In genomic region chr14:51638071-51638944, GRCh38 we compare ENCODE assay signal across 13 cellular contexts. TPM values are rescaled to one million over a fixed set of nuclear protein-coding genes. Genes with fewer than 3 reads are reported as not detected.
A peak's percentile ranks its signal among the peaks of the same experiment; 100 is the strongest.
DNase-seq lines count a peak whose midpoint lies in the region; ATAC-seq, FAIRE-seq and TF ChIP-seq lines count a peak whose summit lies in the region.
"Had no signal": no experiment of that assay in that cellular context is flagged by ENCODE, and none has a peak within 500 bp of the region (broad histone marks: within the 10 kb centered on the region; RNA-seq: fewer than 3 reads in every experiment).

No MANE protein-coding gene starts in this region.

- TF ChIP-seq RAD21 in A549 (conservative IDR thresholded peaks at IDR 0.05 in 1 of 2, IDR thresholded peaks at IDR 0.05 in 1 of 2): no peak

- H3K27ac ChIP-seq in A549 (peak overlapping the region; percentile 1 to 65; a peak in 3 of 6 replicates), HUES6 (ENCODE audit: low read depth, low read length) (peak overlapping the region; percentile 11; the same call in 1 of the 2 replicates), lung (ENCODE audit: low read depth in 1 of 2, low read length in 1 of 2) (no peak overlapping the region)
- no peak overlapping the region for H3K27ac ChIP-seq in CD8-positive, alpha-beta memory T cell (ENCODE audit: low read depth, low read length)

- peak; percentile 49 for FAIRE-seq in A549 (lab: Jason Lieb, UNC)

- POLR2A ChIA-PET in A549 (lab: Yijun Ruan, JAX): interaction anchor here (0.9 to 2.4 kb wide), 3 partner anchors 12 to 57 kb away, joined by 3 to 10 read pairs (median 6); partner anchors contain the start of gene FRMD6
- POLR2A ChIA-PET in CD8-positive, alpha-beta memory T cell (lab: Charles Lee): interaction anchor here (0.6 to 1.0 kb wide), 2 partner anchors 12 to 13 kb away, joined by 3 read pairs; partner anchors contain the start of gene FRMD6

- H3K36me3 ChIP-seq in HUES6 (ENCODE audit: control insufficient read depth, insufficient read depth, low read length) (no peaks in the 10 kb centered on the region), lung (ENCODE audit: control insufficient read depth in 2 of 2, insufficient read depth in 2 of 2, low read length in 2 of 2) (no peaks in the 10 kb centered on the region)
- no peaks in the 10 kb centered on the region for H3K36me3 ChIP-seq in CD8-positive, alpha-beta memory T cell (ENCODE audit: insufficient read depth, low read length)

- no peak for TF ChIP-seq EP300 in A549 (IDR thresholded peaks at IDR 0.05)

- H3K27me3 Mint-ChIP-seq in CD8-positive, alpha-beta memory T cell: peaks cover 15 to 32% of the 10 kb centered on the region in 2 donors

- no peak overlapping the region for H3K9ac ChIP-seq in HUES6 (ENCODE audit: low read length)

- H3K4me1 ChIP-seq in A549: peaks cover 25% of the 10 kb centered on the region
- peaks cover 14% of the 10 kb centered on the region for H3K4me1 ChIP-seq in HUES6 (ENCODE audit: control insufficient read depth, insufficient read depth, low read length)
- no peaks in the 10 kb centered on the region for H3K4me1 ChIP-seq in lung (ENCODE audit: control insufficient read depth in 2 of 2, insufficient read depth in 2 of 2, low read length in 2 of 2)
- H3K4me1 ChIP-seq in CD8-positive, alpha-beta memory T cell (ENCODE audit: insufficient read depth, low read length): no peaks in the 10 kb centered on the region

- CTCF ChIA-PET in A549 (lab: Yijun Ruan, JAX): interaction anchor here (0.6 kb wide), 1 partner anchor 28 kb away, joined by 3 read pairs; no protein-coding TSS in a partner anchor
- CTCF ChIA-PET in CD8-positive, alpha-beta memory T cell (lab: Charles Lee): no interaction called here

- H3K4me3 ChIP-seq in A549 (no peak overlapping the region), HUES6 (ENCODE audit: low read depth, low read length) (no peak overlapping the region; the same call in 1 of the 2 replicates), choroid plexus epithelial cell (ENCODE audit: low read depth, low read length) (no peak overlapping the region), lung (no peak overlapping the region)
- H3K4me3 ChIP-seq in CD8-positive, alpha-beta memory T cell (ENCODE audit: low read length): no peak overlapping the region

- no peaks in the 10 kb centered on the region for H3K36me3 Mint-ChIP-seq in CD8-positive, alpha-beta memory T cell

- H3K4me2 ChIP-seq in A549: peak overlapping the region; percentile 56

- ATAC-seq in A549: peak; percentile 98 to 99
- ATAC-seq in lung (ENCODE audit: insufficient read depth, low FRiP score): peak; percentile 58
- no peak for ATAC-seq in GM18907 (IDR thresholded peaks at IDR 0.05; ENCODE audit: unreplicated experiment)
- no peak for ATAC-seq in HG03342 (IDR thresholded peaks at IDR 0.05; ENCODE audit: unreplicated experiment)

- H3K9me3 Mint-ChIP-seq in CD8-positive, alpha-beta memory T cell: no peaks in the 10 kb centered on the region
- H3K9me3 Mint-ChIP-seq: central memory CD8-positive, alpha-beta T cell had no signal

- WGBS in A549 (ENCODE audit: missing lambda C conversion rate): 8% methylated on average over 7 of the region's 7 CpGs
- 64 to 75% methylated on average over 7 of the region's 7 CpGs for WGBS in lung, 2 donors

- TF ChIP-seq CTCF in A549 (IDR thresholded peaks at IDR 0.05) (no peak), choroid plexus epithelial cell (conservative IDR thresholded peaks at IDR 0.05; ENCODE audit: low read depth, low read length) (no peak), lung (IDR thresholded peaks at IDR 0.05; ENCODE audit: control extremely low read depth, extremely low read depth) (no peak)

- H3K9me3 ChIP-seq in A549: no peaks in the 10 kb centered on the region
- no peaks in the 10 kb centered on the region for H3K9me3 ChIP-seq in HUES6 (ENCODE audit: control insufficient read depth, insufficient read depth, low read depth, low read length)
- H3K9me3 ChIP-seq in lung (ENCODE audit: control insufficient read depth in 2 of 2, insufficient read depth in 1 of 2, low read length in 1 of 2): no peaks in the 10 kb centered on the region
- no peaks in the 10 kb centered on the region for H3K9me3 ChIP-seq in CD8-positive, alpha-beta memory T cell (ENCODE audit: low read length)

- DNase-seq in A549 (ENCODE audit: low read depth in 1 of 2, low spot score in 1 of 2) (peak; percentile 68 to 76), choroid plexus epithelial cell (ENCODE audit: low read depth) (peak; percentile 47), lung (ENCODE audit: low spot score) (peak; percentile 30), NCI-H774 (lab: John Stamatoyannopoulos, UW) (no peak)
- no peak for DNase-seq in CD8-positive, alpha-beta memory T cell
- DNase-seq: activated CD8-positive, alpha-beta memory T cell treated with anti-CD3 and anti-CD28 coated beads, Interleukin-2, amount 50 U/mL, for 4 hours; Karpas-422; NCI-H510A; T-helper 2 cell had no signal

- H3K27ac Mint-ChIP-seq in CD8-positive, alpha-beta memory T cell: no peak overlapping the region

- no peak overlapping the region for H3K4me3 Mint-ChIP-seq in CD8-positive, alpha-beta memory T cell
- H3K4me3 Mint-ChIP-seq: central memory CD8-positive, alpha-beta T cell had no signal

- TF ChIP-seq POLR2A in A549 (IDR thresholded peaks at IDR 0.05; ENCODE audit: low read length): no peak

- H3K4me1 Mint-ChIP-seq in CD8-positive, alpha-beta memory T cell: no peaks in the 10 kb centered on the region
- H3K4me1 Mint-ChIP-seq: central memory CD8-positive, alpha-beta T cell had no signal

- H3K27me3 ChIP-seq in HUES6 (ENCODE audit: control insufficient read depth, insufficient read depth, low read length) (no peaks in the 10 kb centered on the region), lung (ENCODE audit: control insufficient read depth, insufficient read depth) (no peaks in the 10 kb centered on the region)
- H3K27me3 ChIP-seq in CD8-positive, alpha-beta memory T cell (ENCODE audit: insufficient read depth, low read length, poor library complexity, severe bottlenecking): no peaks in the 10 kb centered on the region

TF ChIP-seq in A549, 52 proteins besides CTCF, POLR2A, EP300 and RAD21:
- no peak for TF ChIP-seq NFE2L2 (conservative IDR thresholded peaks at IDR 0.05; ENCODE audit: low read length)
- peak in 1 of 2 experiments; percentile 54; a peak in 1 of 4 replicates for TF ChIP-seq CEBPB (IDR thresholded peaks at IDR 0.05)
- no peak for TF ChIP-seq E2F6 (IDR thresholded peaks at IDR 0.05; ENCODE audit: borderline replicate concordance, low read depth)
- TF ChIP-seq CHD4 (IDR thresholded peaks at IDR 0.05; ENCODE audit: borderline replicate concordance): no peak
- no peak for TF ChIP-seq EHMT2 (IDR thresholded peaks at IDR 0.05; ENCODE audit: low read depth)
- no peak for TF ChIP-seq NPAS2 (CRISPR knock-in tag; IDR thresholded peaks at IDR 0.05; ENCODE audit: borderline replicate concordance)
- TF ChIP-seq GATA3 (IDR thresholded peaks at IDR 0.05; ENCODE audit: borderline replicate concordance): 0 out of 2 replicates have a peak, but pooled peaks have one; percentile 33

RNA-seq across cellular contexts. Expression of gene FRMD6, which starts 13.4 kb away (rescaled TPM):
- polyA plus RNA-seq in A549 (2011; rRNA removed): 23.1 and 23.5 TPM in 2 replicates
- 15.1 and 18.9 TPM in 2 replicates for polyA plus RNA-seq in A549 (2012; cell fraction: cytosol; rRNA removed)
- 20.8 and 24.8 TPM in 2 replicates for polyA plus RNA-seq in A549 (2012; cell fraction: nucleus; rRNA removed)
- polyA plus RNA-seq in A549 (2017; fragmentation: RNase III; extraction: RNeasy Plus Mini Kit Qiagen cat#74134 plus additional on column Dnase treatment): 18.2 to 18.8 TPM (median 18.8 TPM) in 3 replicates
- polyA minus RNA-seq in A549 (2011; rRNA and poly(A)+ RNA removed): 30.6 and 32.5 TPM in 2 replicates
- total RNA-seq in lung: 10 to 100 TPM; 13.8 to 27.2 TPM
- polyA plus RNA-seq in lung: 1 to 10 TPM; 3.2 to 3.4 TPM
- 1 to 10 TPM; 2.2 to 2.3 TPM for total RNA-seq in CD8-positive, alpha-beta memory T cell
- polyA plus RNA-seq in CD8-positive, alpha-beta memory T cell: 0.67 TPM

Comparison
In these comparisons a context has a peak if more than half of its experiments do, and no peak if none do; other contexts are left out.
1. ATAC-seq: peak in A549 (2 of 2) and lung (single experiment); none in GM18907 (single experiment) and HG03342 (single experiment).
2. DNase-seq: peak in A549 (2 of 2), choroid plexus epithelial cell (single experiment) and lung (single experiment); none in CD8-positive, alpha-beta memory T cell (0 of 5) and NCI-H774 (single experiment).
3. H3K27ac ChIP-seq: peak in A549 (2 of 2) and HUES6 (single experiment); none in lung (0 of 2) and CD8-positive, alpha-beta memory T cell (single experiment).